4 cellular contexts compared by ENCODE assay signal in the genomic region with DNA sequence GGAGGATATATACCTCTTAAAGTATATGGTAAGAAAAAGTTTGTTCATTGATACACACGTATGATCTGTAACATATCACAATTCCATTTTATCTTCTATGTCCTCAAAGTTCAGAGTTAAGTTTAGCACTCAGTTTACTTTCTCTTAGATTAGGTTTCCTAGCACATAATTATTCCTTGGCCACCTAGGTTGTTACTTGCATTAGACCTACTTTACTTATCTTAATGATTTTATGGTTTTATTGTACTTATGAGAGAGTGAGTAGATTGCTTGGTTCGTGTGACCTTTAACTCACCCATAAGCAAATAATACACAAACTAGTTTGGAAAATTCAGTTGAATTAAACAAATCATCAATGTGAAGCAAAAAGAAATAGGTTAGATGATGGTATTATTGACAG.
"Had no signal": no experiment of that assay in that cellular context is flagged by ENCODE, and none has a peak within 500 bp of the region (broad histone marks: within the 10 kb centered on the region; RNA-seq: fewer than 3 reads in every experiment).

No MANE protein-coding gene starts in this region.

- ATAC-seq: GM23338 had no signal

- DNase-seq: H9, HCEC 1CT, IMR-90 had no signal

- H3K9me3 Mint-ChIP-seq: GM23338, H9 had no signal

- H3K27ac Mint-ChIP-seq: GM23338, H9 had no signal

- H3K4me3 Mint-ChIP-seq: GM23338, H9 had no signal
